In the genomic region with DNA sequence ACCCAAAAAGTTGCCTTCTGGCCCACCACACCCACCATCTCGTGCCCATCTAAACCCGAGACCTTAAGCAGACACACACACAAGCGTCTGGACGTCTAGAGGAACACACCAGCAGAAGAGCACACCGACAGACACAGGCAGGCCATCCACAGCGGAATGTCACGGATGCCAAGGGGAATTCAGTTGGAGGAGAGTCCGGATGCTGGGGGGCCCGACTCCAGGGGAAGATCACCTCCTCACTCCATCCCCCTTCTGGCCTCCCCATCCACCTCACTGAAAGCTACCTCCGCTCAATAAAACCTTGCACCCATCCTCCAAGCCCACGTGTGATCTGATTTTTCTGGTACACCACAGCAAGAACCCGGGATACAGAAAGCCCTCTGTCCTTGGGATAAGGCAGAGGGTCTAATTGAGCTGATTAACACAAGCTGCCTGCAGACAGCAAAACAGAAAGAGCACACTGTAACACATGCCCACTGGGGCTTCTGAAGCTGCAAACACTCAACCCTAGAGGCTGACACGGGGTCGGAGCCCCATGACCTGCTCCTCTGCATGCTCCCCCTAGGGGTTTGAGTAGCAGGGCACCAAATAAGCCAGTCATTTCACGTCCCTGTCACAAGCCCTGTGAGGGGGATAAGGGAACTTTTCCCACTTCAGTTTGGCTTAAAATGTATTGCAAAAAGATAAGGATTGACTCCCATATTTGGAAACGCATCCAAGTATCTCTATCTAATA, we compare ENCODE assay signal across 22 cellular contexts.
DNase-seq lines count a peak whose midpoint lies in the region; ATAC-seq and TF ChIP-seq lines count a peak whose summit lies in the region.
"Had no signal": no experiment of that assay in that cellular context is flagged by ENCODE, and none has a peak within 500 bp of the region (broad histone marks: within the 10 kb centered on the region; RNA-seq: fewer than 3 reads in every experiment).

No MANE protein-coding gene starts in this region.

- H3K27me3 Mint-ChIP-seq in endodermal cell (ENCODE audit: insufficient read depth) (no peaks in the 10 kb centered on the region), neural crest cell (ENCODE audit: low read depth) (no peaks in the 10 kb centered on the region)
- H3K27me3 Mint-ChIP-seq: activated CD8-positive, alpha-beta T cell treated with anti-CD3 and anti-CD28 coated beads for 36 hours; naive thymus-derived CD4-positive, alpha-beta T cell had no signal

- H3K4me1 Mint-ChIP-seq in endodermal cell = no peaks in the 10 kb centered on the region
- H3K4me1 Mint-ChIP-seq in neural crest cell = peaks cover 15% of the 10 kb centered on the region
- H3K4me1 Mint-ChIP-seq: naive thymus-derived CD4-positive, alpha-beta T cell had no signal

- H3K4me3 Mint-ChIP-seq in endodermal cell (no peak overlapping the region), neural crest cell (peak overlapping the region; percentile 38)
- H3K4me3 Mint-ChIP-seq: activated CD8-positive, alpha-beta T cell treated with anti-CD3 and anti-CD28 coated beads for 36 hours; HFFc6; naive thymus-derived CD4-positive, alpha-beta T cell; T-helper 2 cell treated with Interferon-gamma antibody and Interleukin-4, amounts not matched to agents 5 μg/mL and 100 μg/mL, for 36 hours had no signal

- H3K4me2 ChIP-seq in OCI-LY1 (ENCODE audit: low read length) = peak overlapping the region; percentile 16; the same call in 1 of the 2 replicates
- H3K4me2 ChIP-seq: SK-N-SH had no signal

- no peaks in the 10 kb centered on the region for H3K79me2 ChIP-seq in OCI-LY1 (ENCODE audit: insufficient read depth, low read length)
- H3K79me2 ChIP-seq: parathyroid adenoma had no signal

- DNase-seq in endodermal cell = peak; percentile 84
- DNase-seq in neural crest cell (ENCODE audit: low read depth, low spot score) = peak; percentile 16
- no peak for DNase-seq in occipital lobe (lab: John Stamatoyannopoulos, UW)
- DNase-seq in NCI-H2107 treated with DMSO at 0.1 percent for 48 hours (lab: John Stamatoyannopoulos, UW; ENCODE audit: unreplicated experiment) = no peak
- DNase-seq: activated CD8-positive, alpha-beta T cell treated with anti-CD3 and anti-CD28 coated beads for 36 hours; activated naive CD4-positive, alpha-beta T cell treated with Interleukin-2 at 50 U/mL for 16 hours; HFFc6; left colon; naive thymus-derived CD4-positive, alpha-beta T cell; NCI-H1105; NCI-H2081; NCI-H446 treated with DMSO at 0.1 percent for 48 hours; SK-N-SH; upper lobe of right lung had no signal

- H3K36me3 Mint-ChIP-seq in endodermal cell (ENCODE audit: low read depth) (no peaks in the 10 kb centered on the region), neural crest cell (ENCODE audit: low read depth) (peaks cover 5% of the 10 kb centered on the region)
- H3K36me3 Mint-ChIP-seq: naive thymus-derived CD4-positive, alpha-beta T cell had no signal

- H3F3A ChIP-seq in OCI-LY1 (ENCODE audit: insufficient read depth, low read length) = no peaks in the 10 kb centered on the region

- peak overlapping the region; percentile 84 for H2AFZ ChIP-seq in OCI-LY1 (ENCODE audit: low read length)
- H2AFZ ChIP-seq: parathyroid adenoma had no signal

- H3K27ac ChIP-seq in OCI-LY1 (ENCODE audit: low read depth, low read length, poor library complexity, severe bottlenecking) (no peak overlapping the region), endodermal cell (ENCODE audit: low read depth, low read length) (no peak overlapping the region)
- H3K27ac ChIP-seq: coronary artery, parathyroid adenoma, right lobe of liver, upper lobe of right lung had no signal

- H3K9me3 ChIP-seq in OCI-LY1 (ENCODE audit: low read length) (no peaks in the 10 kb centered on the region), endodermal cell (ENCODE audit: control insufficient read depth, low read length) (no peaks in the 10 kb centered on the region)
- H3K9me3 ChIP-seq: right lobe of liver, SK-N-SH, upper lobe of right lung had no signal

- H4K20me1 ChIP-seq in OCI-LY1 (ENCODE audit: insufficient read depth, low read length) = no peaks in the 10 kb centered on the region

- H3K27ac Mint-ChIP-seq in endodermal cell = no peak overlapping the region
- no peak overlapping the region for H3K27ac Mint-ChIP-seq in neural crest cell (ENCODE audit: unreplicated experiment)
- H3K27ac Mint-ChIP-seq: activated CD8-positive, alpha-beta T cell treated with anti-CD3 and anti-CD28 coated beads for 36 hours; HFFc6; T-helper 2 cell treated with Interferon-gamma antibody and Interleukin-4, amounts not matched to agents 5 μg/mL and 100 μg/mL, for 36 hours had no signal

- H3K9me2 ChIP-seq in OCI-LY1 (ENCODE audit: low read depth, low read length) = no peaks in the 10 kb centered on the region
- H3K9me2 ChIP-seq: SK-N-SH had no signal

- H3K36me3 ChIP-seq in OCI-LY1 (ENCODE audit: insufficient read depth, low read length) (no peaks in the 10 kb centered on the region), endodermal cell (ENCODE audit: control insufficient read depth, insufficient read depth, low read length) (no peaks in the 10 kb centered on the region)
- H3K36me3 ChIP-seq: right lobe of liver, upper lobe of right lung had no signal

- H3K27me3 ChIP-seq in OCI-LY1 (ENCODE audit: insufficient read depth, low read length) = no peaks in the 10 kb centered on the region
- no peaks in the 10 kb centered on the region for H3K27me3 ChIP-seq in endodermal cell (ENCODE audit: control insufficient read depth, insufficient read depth, low read length, poor library complexity, severe bottlenecking)
- H3K27me3 ChIP-seq: right lobe of liver, upper lobe of right lung had no signal

- H3K4me1 ChIP-seq in OCI-LY1 (ENCODE audit: insufficient read depth, low read length, severe bottlenecking) (no peaks in the 10 kb centered on the region), endodermal cell (ENCODE audit: control insufficient read depth, insufficient read depth, low read length) (no peaks in the 10 kb centered on the region)
- H3K4me1 ChIP-seq: parathyroid adenoma, right lobe of liver, upper lobe of right lung had no signal

- 80 to 86% methylated on average over 5 to 15 of the region's 16 CpGs for WGBS in endodermal cell (ENCODE audit: insufficient coverage in 1 of 2, insufficient read length in 1 of 2), 2 experiments

- TF ChIP-seq CTCF in GM12873 (IDR thresholded peaks at IDR 0.05; ENCODE audit: insufficient read depth, low read depth, low read length, missing control alignments) = peak; percentile 8
- TF ChIP-seq CTCF in OCI-LY1 (IDR thresholded peaks at IDR 0.05; ENCODE audit: low read length) = peak; percentile 47
- peak; percentile 77 for TF ChIP-seq CTCF in endodermal cell (conservative IDR thresholded peaks at IDR 0.05)
- no peak for TF ChIP-seq CTCF in neural crest cell (conservative IDR thresholded peaks at IDR 0.05)

- H3K4me3 ChIP-seq in OCI-LY1 (ENCODE audit: low read depth, low read length, poor library complexity, severe bottlenecking) = no peak overlapping the region
- no peak overlapping the region for H3K4me3 ChIP-seq in endodermal cell (ENCODE audit: low read length)
- H3K4me3 ChIP-seq: coronary artery, right lobe of liver, upper lobe of right lung had no signal

- H3K9me3 Mint-ChIP-seq in endodermal cell = no peaks in the 10 kb centered on the region
- H3K9me3 Mint-ChIP-seq in neural crest cell = peaks cover 7% of the 10 kb centered on the region

- ATAC-seq in GM18519 (IDR thresholded peaks at IDR 0.05; ENCODE audit: low FRiP score, unreplicated experiment) (no peak), GM18907 (IDR thresholded peaks at IDR 0.05; ENCODE audit: unreplicated experiment) (no peak)
- ATAC-seq: activated CD8-positive, alpha-beta T cell treated with anti-CD3 and anti-CD28 coated beads for 36 hours; left colon; naive thymus-derived CD4-positive, alpha-beta T cell; right lobe of liver; upper lobe of right lung had no signal

- no peak overlapping the region for H3K9ac ChIP-seq in OCI-LY1 (ENCODE audit: low read length)
- H3K9ac ChIP-seq in endodermal cell (ENCODE audit: extremely low read depth, low read length, poor library complexity, severe bottlenecking) = no peak overlapping the region
- H3K9ac ChIP-seq: parathyroid adenoma, SK-N-SH had no signal

Comparison
In these comparisons a context has a peak if more than half of its experiments do, and no peak if none do; other contexts are left out.
1. DNase-seq: peak in endodermal cell (single experiment) and neural crest cell (single experiment); none in occipital lobe (single experiment) and NCI-H2107 treated with DMSO at 0.1 percent for 48 hours (single experiment).